ENCODE assay signal across 9 cellular contexts in genomic region chr3:195522254-195523023, GRCh38. TPM values are rescaled to one million over a fixed set of nuclear protein-coding genes. Genes with fewer than 3 reads are reported as not detected.
DNase-seq lines count a peak whose midpoint lies in the region; ATAC-seq and TF ChIP-seq lines count a peak whose summit lies in the region.
"Had no signal": no experiment of that assay in that cellular context is flagged by ENCODE, and none has a peak within 500 bp of the region (broad histone marks: within the 10 kb centered on the region; RNA-seq: fewer than 3 reads in every experiment).

No MANE protein-coding gene starts in this region.

- H3K4me1 ChIP-seq in heart right ventricle: peaks cover 0 to 15% (median 5%) of the 10 kb centered on the region in 9 donors
- H3K4me1 ChIP-seq in gastroesophageal sphincter: peaks cover 0 to 5% (median 0%) of the 10 kb centered on the region in 3 donors

- TF ChIP-seq EP300 in gastroesophageal sphincter (IDR thresholded peaks at IDR 0.05): no peak

- ATAC-seq in heart right ventricle (no peak), Right ventricle myocardium inferior (no peak), WTC11 (no peak), gastroesophageal sphincter (no peak), HG02610 (IDR thresholded peaks at IDR 0.05; ENCODE audit: unreplicated experiment) (no peak), GM21619 (IDR thresholded peaks at IDR 0.05; ENCODE audit: unreplicated experiment) (no peak)
- ATAC-seq in stimulated activated memory B cell treated with anti-CD40 and anti-IgM and Interleukin-4, amounts not matched to agents 10 μg/mL and 1 μg/mL and 100 μg/mL, for 72 hours: peak; percentile 58

- no peak for TF ChIP-seq POLR2A in NB4 (IDR thresholded peaks at IDR 0.05; ENCODE audit: extremely low read depth, insufficient read length)
- TF ChIP-seq POLR2A in gastroesophageal sphincter (IDR thresholded peaks at IDR 0.05): no peak

- H3K27ac ChIP-seq in heart right ventricle (no peak overlapping the region), gastroesophageal sphincter (no peak overlapping the region)
- H3K27ac ChIP-seq: epithelial cell of prostate had no signal

- intact Hi-C loops in heart right ventricle (cut with DNase I): loop anchor here (1.0 to 10.0 kb wide), 7 partner anchors 80 to 840 kb away; partner anchors contain the start of genes XXYLT1 (in 9 of the 10), FAM43A (in 4 of the 10) and ACAP2 (in 2 of the 10)
- intact Hi-C loops in Right ventricle myocardium inferior (cut with DNase I): loop anchor here (1.0 kb wide), 1 partner anchor 251 kb away; the partner anchor contains the start of gene XXYLT1

- peaks cover 0 to 86% (median 17%) of the 10 kb centered on the region in 9 donors for H3K36me3 ChIP-seq in heart right ventricle
- peaks cover 0 to 51% of the 10 kb centered on the region in 2 donors for H3K36me3 ChIP-seq in gastroesophageal sphincter

- H3K36me3 Mint-ChIP-seq in WTC11: peaks cover 12% of the 10 kb centered on the region
- peaks cover 17% of the 10 kb centered on the region for H3K36me3 Mint-ChIP-seq in stimulated activated memory B cell treated with anti-CD40 and anti-IgM and Interleukin-4, amounts not matched to agents 10 μg/mL and 1 μg/mL and 100 μg/mL, for 72 hours

- H3K4me1 Mint-ChIP-seq in WTC11: no peaks in the 10 kb centered on the region
- H3K4me1 Mint-ChIP-seq in stimulated activated memory B cell treated with anti-CD40 and anti-IgM and Interleukin-4, amounts not matched to agents 10 μg/mL and 1 μg/mL and 100 μg/mL, for 72 hours: peaks cover 17% of the 10 kb centered on the region

- DNase-seq in heart right ventricle (no peak), Right ventricle myocardium inferior (ENCODE audit: missing footprints) (no peak), NB4 (ENCODE audit: low read depth) (peak; percentile 60), WTC11 (ENCODE audit: low spot score) (no peak)

- H3K4me3 ChIP-seq in heart right ventricle: no peak overlapping the region
- H3K4me3 ChIP-seq in NB4 (ENCODE audit: low read depth, low read length): no peak overlapping the region
- no peak overlapping the region for H3K4me3 ChIP-seq in gastroesophageal sphincter

- no peaks in the 10 kb centered on the region for H3K9me3 Mint-ChIP-seq in WTC11
- H3K9me3 Mint-ChIP-seq in stimulated activated memory B cell treated with anti-CD40 and anti-IgM and Interleukin-4, amounts not matched to agents 10 μg/mL and 1 μg/mL and 100 μg/mL, for 72 hours: no peaks in the 10 kb centered on the region

- H3K27ac Mint-ChIP-seq in WTC11: no peak overlapping the region
- H3K27ac Mint-ChIP-seq in stimulated activated memory B cell treated with anti-CD40 and anti-IgM and Interleukin-4, amounts not matched to agents 10 μg/mL and 1 μg/mL and 100 μg/mL, for 72 hours: peak overlapping the region; percentile 66

- POLR2A ChIA-PET in WTC11 (lab: Charles Lee): no interaction called here

- TF ChIP-seq CTCF in heart right ventricle (IDR thresholded peaks at IDR 0.05) (peak; percentile 63 to 87 (median 78)), NB4 (IDR thresholded peaks at IDR 0.05; ENCODE audit: low read depth, low read length) (peak; percentile 21), WTC11 (IDR thresholded peaks at IDR 0.05) (peak; percentile 82), gastroesophageal sphincter (IDR thresholded peaks at IDR 0.05) (peak; percentile 68 to 86 (median 80))

- CTCF ChIA-PET in WTC11 (lab: Charles Lee): interaction anchor here (5.0 kb wide), 1 partner anchor 252 kb away, joined by 49 read pairs; the partner anchor contains the start of gene XXYLT1

- no peak overlapping the region for H3K4me3 Mint-ChIP-seq in WTC11
- no peak overlapping the region for H3K4me3 Mint-ChIP-seq in stimulated activated memory B cell treated with anti-CD40 and anti-IgM and Interleukin-4, amounts not matched to agents 10 μg/mL and 1 μg/mL and 100 μg/mL, for 72 hours

- H3K9me3 ChIP-seq in heart right ventricle (no peaks in the 10 kb centered on the region), gastroesophageal sphincter (no peaks in the 10 kb centered on the region)

- no peaks in the 10 kb centered on the region for H3K27me3 Mint-ChIP-seq in WTC11 (ENCODE audit: low read depth)
- H3K27me3 Mint-ChIP-seq in stimulated activated memory B cell treated with anti-CD40 and anti-IgM and Interleukin-4, amounts not matched to agents 10 μg/mL and 1 μg/mL and 100 μg/mL, for 72 hours: no peaks in the 10 kb centered on the region

- WGBS in heart right ventricle, 2 donors: 63 to 67% methylated on average over 6 of the region's 6 CpGs
- 49 to 54% methylated on average over 6 of the region's 6 CpGs for WGBS in gastroesophageal sphincter (ENCODE audit: low coverage in 1 of 2), 2 donors

- H3K27me3 ChIP-seq in heart right ventricle: no peaks in the 10 kb centered on the region
- H3K27me3 ChIP-seq in gastroesophageal sphincter: no peaks in the 10 kb centered on the region

TF ChIP-seq in WTC11, 78 proteins besides CTCF, POLR2A, EP300 and RAD21 (continues in another document):
- no peak for TF ChIP-seq ERG (CRISPR knock-in tag; IDR thresholded peaks at IDR 0.05)
- TF ChIP-seq CBFB (CRISPR knock-in tag; IDR thresholded peaks at IDR 0.05; ENCODE audit: low read depth): no peak
- no peak for TF ChIP-seq KAT7 (CRISPR knock-in tag; IDR thresholded peaks at IDR 0.05; ENCODE audit: borderline replicate concordance)
- TF ChIP-seq ZNF512 (CRISPR knock-in tag; IDR thresholded peaks at IDR 0.05; ENCODE audit: borderline replicate concordance): no peak
- TF ChIP-seq, protein P1, sequence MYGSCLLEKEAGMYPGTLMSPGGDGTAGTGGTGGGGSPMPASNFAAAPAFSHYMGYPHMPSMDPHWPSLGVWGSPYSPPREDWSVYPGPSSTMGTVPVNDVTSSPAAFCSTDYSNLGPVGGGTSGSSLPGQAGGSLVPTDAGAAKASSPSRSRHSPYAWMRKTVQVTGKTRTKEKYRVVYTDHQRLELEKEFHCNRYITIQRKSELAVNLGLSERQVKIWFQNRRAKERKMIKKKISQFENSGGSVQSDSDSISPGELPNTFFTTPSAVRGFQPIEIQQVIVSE (CRISPR knock-in tag; IDR thresholded peaks at IDR 0.05; ENCODE audit: borderline replicate concordance): no peak
- TF ChIP-seq, protein P2, sequence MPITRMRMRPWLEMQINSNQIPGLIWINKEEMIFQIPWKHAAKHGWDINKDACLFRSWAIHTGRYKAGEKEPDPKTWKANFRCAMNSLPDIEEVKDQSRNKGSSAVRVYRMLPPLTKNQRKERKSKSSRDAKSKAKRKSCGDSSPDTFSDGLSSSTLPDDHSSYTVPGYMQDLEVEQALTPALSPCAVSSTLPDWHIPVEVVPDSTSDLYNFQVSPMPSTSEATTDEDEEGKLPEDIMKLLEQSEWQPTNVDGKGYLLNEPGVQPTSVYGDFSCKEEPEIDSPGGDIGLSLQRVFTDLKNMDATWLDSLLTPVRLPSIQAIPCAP (CRISPR knock-in tag; IDR thresholded peaks at IDR 0.05): no peak
- no peak for TF ChIP-seq ETV6 (CRISPR knock-in tag; IDR thresholded peaks at IDR 0.05)
- no peak for TF ChIP-seq ZNF416 (CRISPR knock-in tag; IDR thresholded peaks at IDR 0.05)
- TF ChIP-seq ZNF232 (CRISPR knock-in tag; IDR thresholded peaks at IDR 0.05): no peak
- TF ChIP-seq ESRRA (CRISPR knock-in tag; IDR thresholded peaks at IDR 0.05; ENCODE audit: borderline replicate concordance): no peak
- TF ChIP-seq SMAD4 (CRISPR knock-in tag; IDR thresholded peaks at IDR 0.05): no peak
- TF ChIP-seq ELF4 (CRISPR knock-in tag; IDR thresholded peaks at IDR 0.05; ENCODE audit: low read depth): no peak
- TF ChIP-seq, protein P3, sequence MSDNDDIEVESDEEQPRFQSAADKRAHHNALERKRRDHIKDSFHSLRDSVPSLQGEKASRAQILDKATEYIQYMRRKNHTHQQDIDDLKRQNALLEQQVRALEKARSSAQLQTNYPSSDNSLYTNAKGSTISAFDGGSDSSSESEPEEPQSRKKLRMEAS (CRISPR knock-in tag; IDR thresholded peaks at IDR 0.05): no peak
- no peak for TF ChIP-seq NR2C2 (CRISPR knock-in tag; IDR thresholded peaks at IDR 0.05)
- no peak for TF ChIP-seq ZNF671 (CRISPR knock-in tag; IDR thresholded peaks at IDR 0.05)
- no peak for TF ChIP-seq IRF2 (CRISPR knock-in tag; IDR thresholded peaks at IDR 0.05; ENCODE audit: borderline replicate concordance, low read depth)

RNA-seq across cellular contexts. Expression of gene PPP1R2, which starts 20.7 kb away (rescaled TPM):
- total RNA-seq in heart right ventricle (10 to 100 TPM; 37.6 to 55.2 (median 41.0) TPM), Right ventricle myocardium inferior (30.9 TPM), WTC11 (2021) (28.1 to 34.0 TPM (median 32.9 TPM) in 3 replicates), gastroesophageal sphincter (100 to 1,000 TPM in 1 of 4 donors, 10 to 100 TPM in 3; 63.1 to 472 (median 80.7) TPM)
- 10 to 100 TPM; 15.4 to 24.9 TPM for polyA plus RNA-seq in heart right ventricle

Comparison
In these comparisons a context has a peak if more than half of its experiments do, and no peak if none do; other contexts are left out.
1. CTCF ChIP-seq: peak in every context shown above with its lines; median percentile 82 in WTC11; 80 in gastroesophageal sphincter; 78 in heart right ventricle; 21 in NB4.